In genomic region chr17:38752119-38752929, GRCh38 we compare ENCODE assay signal across 8 cellular contexts. TPM values are rescaled to one million over a fixed set of nuclear protein-coding genes. Genes with fewer than 3 reads are reported as not detected.
A peak's percentile ranks its signal among the peaks of the same experiment; 100 is the strongest.
DNase-seq lines count a peak whose midpoint lies in the region; ATAC-seq and TF ChIP-seq lines count a peak whose summit lies in the region.

TSS of gene PSMB3 (plus strand) at chr17:38752741. CDS start at chr17:38752827, 86 bp downstream.

- H3K9ac ChIP-seq in iPS-20b (ENCODE audit: low read depth, low read length), result peak within 1 kb of the TSS; percentile 95

- H3K4me3 ChIP-seq in AG04450 (ENCODE audit: low read depth, low read length) (peak within 1 kb of the TSS; percentile 99), WERI-Rb-1 (ENCODE audit: low read depth, low read length) (peak within 1 kb of the TSS; percentile 92), breast epithelium (peak within 1 kb of the TSS; percentile 84 to 96 (median 91)), iPS-20b (ENCODE audit: low read length) (peak within 1 kb of the TSS; percentile 91), skin epidermis (peak within 1 kb of the TSS; percentile 66 to 98 (median 83))

- H3K9me3 ChIP-seq in AG04450 (ENCODE audit: control insufficient read depth, insufficient read depth, low read length) (peaks cover 8% of the 10 kb centered on the region; the same call in 1 of the 2 replicates), WERI-Rb-1 (ENCODE audit: severe bottlenecking) (no peaks in the 10 kb centered on the region), breast epithelium (no peaks in the 10 kb centered on the region), iPS-20b (ENCODE audit: insufficient read depth, low read depth, low read length) (no peaks in the 10 kb centered on the region)

- peak; percentile 97 for DNase-seq in AG04450 (ENCODE audit: low read depth, low spot score)
- DNase-seq in NCI-H2227 (lab: John Stamatoyannopoulos, UW; ENCODE audit: unreplicated experiment), result peak; percentile 99
- DNase-seq in WERI-Rb-1, result peak; percentile 98
- peak; percentile 96 to 99 for DNase-seq in breast epithelium (ENCODE audit: low spot score in 2 of 2)

- peak; percentile 78 for ATAC-seq in GM18909 (IDR thresholded peaks at IDR 0.05; ENCODE audit: poor library complexity, unreplicated experiment)
- ATAC-seq in HG03159 (IDR thresholded peaks at IDR 0.05; ENCODE audit: unreplicated experiment), result peak; percentile 80

- H3K27me3 ChIP-seq in AG04450 (ENCODE audit: control insufficient read depth, insufficient read depth, low read length) (no peaks in the 10 kb centered on the region), WERI-Rb-1 (ENCODE audit: insufficient read depth, low read depth, severe bottlenecking) (no peaks in the 10 kb centered on the region), breast epithelium (no peaks in the 10 kb centered on the region), iPS-20b (ENCODE audit: insufficient read depth, low read length) (peaks cover 17% of the 10 kb centered on the region; the same call in 1 of the 2 replicates)

- POLR2A ChIA-PET in AG04450 (lab: Yijun Ruan, JAX), result interaction anchor here (0.6 to 1.2 kb wide), 5 partner anchors 22 to 167 kb away, joined by 3 to 11 read pairs (median 4); partner anchors contain the start of genes LASP1 and RPL23

- CTCF ChIA-PET in AG04450 (lab: Charles Lee), result interaction anchor here (0.7 to 1.2 kb wide), 2 partner anchors 17 to 76 kb away, joined by 3 to 5 read pairs; no protein-coding TSS in a partner anchor

- H3K36me3 ChIP-seq in WERI-Rb-1 (peaks cover 39% of the 10 kb centered on the region), breast epithelium (no peaks in the 10 kb centered on the region), iPS-20b (ENCODE audit: insufficient read depth, low read depth, low read length) (peaks cover 31% of the 10 kb centered on the region)

- intact Hi-C loops in breast epithelium (cut with DNase I; ENCODE audit: low total_unique reads), result no loop called here

- TF ChIP-seq CTCF in AG04450 (IDR thresholded peaks at IDR 0.05; ENCODE audit: low read depth, low read length) (no peak), WERI-Rb-1 (IDR thresholded peaks at IDR 0.05; ENCODE audit: low read depth, low read length) (no peak), breast epithelium (IDR thresholded peaks at IDR 0.05) (peak in 1 of 3 donors; percentile 7)

- no peak for TF ChIP-seq POLR2A in breast epithelium (IDR thresholded peaks at IDR 0.05)

- H3K4me1 ChIP-seq in breast epithelium, result peaks cover 0 to 13% of the 10 kb centered on the region in 2 donors
- 0 out of 2 replicates have a peak, but pooled peaks cover 3% of the 10 kb centered on the region for H3K4me1 ChIP-seq in iPS-20b (ENCODE audit: insufficient read depth, low read length)

- H3K27ac ChIP-seq in AG04450 (ENCODE audit: low read depth, low read length) (peak within 1 kb of the TSS; percentile 70), WERI-Rb-1 (peak within 1 kb of the TSS; percentile 75), breast epithelium (peak within 1 kb of the TSS; percentile 79 to 94), iPS-20b (ENCODE audit: low read length) (peak within 1 kb of the TSS; percentile 64), skin epidermis (peak within 1 kb of the TSS; percentile 67 to 97 (median 91))

RNA-seq across cellular contexts. Expression of gene PSMB3, which starts in this region (rescaled TPM):
- polyA plus RNA-seq in AG04450 (2011; rRNA removed), result 234 and 276 TPM in 2 replicates
- 220 and 283 TPM in 2 replicates for polyA minus RNA-seq in AG04450 (2011; rRNA and poly(A)+ RNA removed)
- 100 to 1,000 TPM; 132 to 214 (median 167) TPM for total RNA-seq in breast epithelium

Comparison
In these comparisons a context has a peak if more than half of its experiments do, and no peak if none do; other contexts are left out.
1. Peak in every context shown above with its lines: DNase-seq, ATAC-seq, H3K4me3 ChIP-seq and H3K27ac ChIP-seq.